1 cellular context compared by ENCODE assay signal in the genomic region with DNA sequence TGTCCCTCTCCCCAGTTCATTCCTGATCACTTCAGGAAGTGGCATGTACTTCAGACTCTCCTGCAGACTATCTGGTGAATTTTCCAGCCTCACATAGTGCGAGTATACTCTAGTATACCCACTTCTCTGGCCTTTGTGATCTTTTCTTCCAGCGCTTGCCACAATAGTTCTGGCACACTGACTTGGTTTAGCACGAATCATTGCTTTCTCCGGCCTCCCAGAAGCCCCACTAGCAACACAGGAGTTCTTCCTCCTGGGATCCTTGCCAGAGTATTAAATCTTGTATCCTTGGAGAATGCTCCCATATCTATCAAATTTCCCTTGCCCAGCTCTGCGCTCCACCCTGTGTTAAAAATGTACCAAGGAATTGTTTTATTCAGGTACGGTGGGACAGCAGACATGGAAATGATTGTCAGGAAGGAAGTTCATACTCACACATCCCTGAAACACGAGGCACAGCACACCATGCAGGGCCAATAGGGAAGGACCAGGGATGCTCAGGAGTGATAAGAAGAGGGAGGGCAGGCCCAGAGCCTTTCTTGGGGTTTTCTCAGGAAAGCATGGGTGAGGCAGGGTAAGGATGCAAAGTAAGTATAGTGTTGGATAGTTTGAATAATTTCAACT.
TF ChIP-seq lines count a peak whose summit lies in the region.

No MANE protein-coding gene starts in this region.

TF ChIP-seq in GM23338, 12 proteins besides CTCF, POLR2A, EP300 and RAD21 (continued from another document):
- TF ChIP-seq, protein P1, sequence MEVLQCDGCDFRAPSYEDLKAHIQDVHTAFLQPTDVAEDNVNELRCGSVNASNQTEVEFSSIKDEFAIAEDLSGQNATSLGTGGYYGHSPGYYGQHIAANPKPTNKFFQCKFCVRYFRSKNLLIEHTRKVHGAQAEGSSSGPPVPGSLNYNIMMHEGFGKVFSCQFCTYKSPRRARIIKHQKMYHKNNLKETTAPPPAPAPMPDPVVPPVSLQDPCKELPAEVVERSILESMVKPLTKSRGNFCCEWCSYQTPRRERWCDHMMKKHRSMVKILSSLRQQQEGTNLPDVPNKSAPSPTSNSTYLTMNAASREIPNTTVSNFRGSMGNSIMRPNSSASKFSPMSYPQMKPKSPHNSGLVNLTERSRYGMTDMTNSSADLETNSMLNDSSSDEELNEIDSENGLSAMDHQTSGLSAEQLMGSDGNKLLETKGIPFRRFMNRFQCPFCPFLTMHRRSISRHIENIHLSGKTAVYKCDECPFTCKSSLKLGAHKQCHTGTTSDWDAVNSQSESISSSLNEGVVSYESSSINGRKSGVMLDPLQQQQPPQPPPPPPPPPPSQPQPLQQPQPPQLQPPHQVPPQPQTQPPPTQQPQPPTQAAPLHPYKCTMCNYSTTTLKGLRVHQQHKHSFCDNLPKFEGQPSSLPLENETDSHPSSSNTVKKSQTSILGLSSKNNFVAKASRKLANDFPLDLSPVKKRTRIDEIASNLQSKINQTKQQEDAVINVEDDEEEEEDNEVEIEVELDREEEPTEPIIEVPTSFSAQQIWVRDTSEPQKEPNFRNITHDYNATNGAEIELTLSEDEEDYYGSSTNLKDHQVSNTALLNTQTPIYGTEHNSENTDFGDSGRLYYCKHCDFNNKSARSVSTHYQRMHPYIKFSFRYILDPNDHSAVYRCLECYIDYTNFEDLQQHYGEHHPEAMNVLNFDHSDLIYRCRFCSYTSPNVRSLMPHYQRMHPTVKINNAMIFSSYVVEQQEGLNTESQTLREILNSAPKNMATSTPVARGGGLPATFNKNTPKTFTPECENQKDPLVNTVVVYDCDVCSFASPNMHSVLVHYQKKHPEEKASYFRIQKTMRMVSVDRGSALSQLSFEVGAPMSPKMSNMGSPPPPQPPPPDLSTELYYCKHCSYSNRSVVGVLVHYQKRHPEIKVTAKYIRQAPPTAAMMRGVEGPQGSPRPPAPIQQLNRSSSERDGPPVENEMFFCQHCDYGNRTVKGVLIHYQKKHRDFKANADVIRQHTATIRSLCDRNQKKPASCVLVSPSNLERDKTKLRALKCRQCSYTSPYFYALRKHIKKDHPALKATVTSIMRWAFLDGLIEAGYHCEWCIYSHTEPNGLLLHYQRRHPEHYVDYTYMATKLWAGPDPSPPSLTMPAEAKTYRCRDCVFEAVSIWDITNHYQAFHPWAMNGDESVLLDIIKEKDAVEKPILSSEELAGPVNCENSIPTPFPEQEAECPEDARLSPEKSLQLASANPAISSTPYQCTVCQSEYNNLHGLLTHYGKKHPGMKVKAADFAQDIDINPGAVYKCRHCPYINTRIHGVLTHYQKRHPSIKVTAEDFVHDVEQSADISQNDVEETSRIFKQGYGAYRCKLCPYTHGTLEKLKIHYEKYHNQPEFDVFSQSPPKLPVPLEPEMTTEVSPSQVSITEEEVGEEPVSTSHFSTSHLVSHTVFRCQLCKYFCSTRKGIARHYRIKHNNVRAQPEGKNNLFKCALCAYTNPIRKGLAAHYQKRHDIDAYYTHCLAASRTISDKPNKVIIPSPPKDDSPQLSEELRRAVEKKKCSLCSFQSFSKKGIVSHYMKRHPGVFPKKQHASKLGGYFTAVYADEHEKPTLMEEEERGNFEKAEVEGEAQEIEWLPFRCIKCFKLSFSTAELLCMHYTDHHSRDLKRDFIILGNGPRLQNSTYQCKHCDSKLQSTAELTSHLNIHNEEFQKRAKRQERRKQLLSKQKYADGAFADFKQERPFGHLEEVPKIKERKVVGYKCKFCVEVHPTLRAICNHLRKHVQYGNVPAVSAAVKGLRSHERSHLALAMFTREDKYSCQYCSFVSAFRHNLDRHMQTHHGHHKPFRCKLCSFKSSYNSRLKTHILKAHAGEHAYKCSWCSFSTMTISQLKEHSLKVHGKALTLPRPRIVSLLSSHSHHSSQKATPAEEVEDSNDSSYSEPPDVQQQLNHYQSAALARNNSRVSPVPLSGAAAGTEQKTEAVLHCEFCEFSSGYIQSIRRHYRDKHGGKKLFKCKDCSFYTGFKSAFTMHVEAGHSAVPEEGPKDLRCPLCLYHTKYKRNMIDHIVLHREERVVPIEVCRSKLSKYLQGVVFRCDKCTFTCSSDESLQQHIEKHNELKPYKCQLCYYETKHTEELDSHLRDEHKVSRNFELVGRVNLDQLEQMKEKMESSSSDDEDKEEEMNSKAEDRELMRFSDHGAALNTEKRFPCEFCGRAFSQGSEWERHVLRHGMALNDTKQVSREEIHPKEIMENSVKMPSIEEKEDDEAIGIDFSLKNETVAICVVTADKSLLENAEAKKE (CRISPR knock-in tag; IDR thresholded peaks at IDR 0.05) = no peak
- TF ChIP-seq EZH2 (IDR thresholded peaks at IDR 0.05; ENCODE audit: low read depth, unreplicated experiment) (no peak), NANOG (IDR thresholded peaks at IDR 0.05; ENCODE audit: borderline replicate concordance) (no peak), POLR2AphosphoS5 (IDR thresholded peaks at IDR 0.05; ENCODE audit: low read depth) (no peak), JUNB (IDR thresholded peaks at IDR 0.05; ENCODE audit: unreplicated experiment) (no peak), STAT1 (IDR thresholded peaks at IDR 0.05; ENCODE audit: unreplicated experiment) (no peak), CREB1 (CRISPR knock-in tag; IDR thresholded peaks at IDR 0.05; ENCODE audit: low read depth) (no peak), EZH2phosphoT487 (IDR thresholded peaks at IDR 0.05; ENCODE audit: unreplicated experiment) (no peak), ZNF114 (CRISPR knock-in tag; IDR thresholded peaks at IDR 0.05) (no peak)
- TF ChIP-seq, protein P2, sequence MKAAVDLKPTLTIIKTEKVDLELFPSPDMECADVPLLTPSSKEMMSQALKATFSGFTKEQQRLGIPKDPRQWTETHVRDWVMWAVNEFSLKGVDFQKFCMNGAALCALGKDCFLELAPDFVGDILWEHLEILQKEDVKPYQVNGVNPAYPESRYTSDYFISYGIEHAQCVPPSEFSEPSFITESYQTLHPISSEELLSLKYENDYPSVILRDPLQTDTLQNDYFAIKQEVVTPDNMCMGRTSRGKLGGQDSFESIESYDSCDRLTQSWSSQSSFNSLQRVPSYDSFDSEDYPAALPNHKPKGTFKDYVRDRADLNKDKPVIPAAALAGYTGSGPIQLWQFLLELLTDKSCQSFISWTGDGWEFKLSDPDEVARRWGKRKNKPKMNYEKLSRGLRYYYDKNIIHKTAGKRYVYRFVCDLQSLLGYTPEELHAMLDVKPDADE (IDR thresholded peaks at IDR 0.05) = no peak
- TF ChIP-seq, protein P3, sequence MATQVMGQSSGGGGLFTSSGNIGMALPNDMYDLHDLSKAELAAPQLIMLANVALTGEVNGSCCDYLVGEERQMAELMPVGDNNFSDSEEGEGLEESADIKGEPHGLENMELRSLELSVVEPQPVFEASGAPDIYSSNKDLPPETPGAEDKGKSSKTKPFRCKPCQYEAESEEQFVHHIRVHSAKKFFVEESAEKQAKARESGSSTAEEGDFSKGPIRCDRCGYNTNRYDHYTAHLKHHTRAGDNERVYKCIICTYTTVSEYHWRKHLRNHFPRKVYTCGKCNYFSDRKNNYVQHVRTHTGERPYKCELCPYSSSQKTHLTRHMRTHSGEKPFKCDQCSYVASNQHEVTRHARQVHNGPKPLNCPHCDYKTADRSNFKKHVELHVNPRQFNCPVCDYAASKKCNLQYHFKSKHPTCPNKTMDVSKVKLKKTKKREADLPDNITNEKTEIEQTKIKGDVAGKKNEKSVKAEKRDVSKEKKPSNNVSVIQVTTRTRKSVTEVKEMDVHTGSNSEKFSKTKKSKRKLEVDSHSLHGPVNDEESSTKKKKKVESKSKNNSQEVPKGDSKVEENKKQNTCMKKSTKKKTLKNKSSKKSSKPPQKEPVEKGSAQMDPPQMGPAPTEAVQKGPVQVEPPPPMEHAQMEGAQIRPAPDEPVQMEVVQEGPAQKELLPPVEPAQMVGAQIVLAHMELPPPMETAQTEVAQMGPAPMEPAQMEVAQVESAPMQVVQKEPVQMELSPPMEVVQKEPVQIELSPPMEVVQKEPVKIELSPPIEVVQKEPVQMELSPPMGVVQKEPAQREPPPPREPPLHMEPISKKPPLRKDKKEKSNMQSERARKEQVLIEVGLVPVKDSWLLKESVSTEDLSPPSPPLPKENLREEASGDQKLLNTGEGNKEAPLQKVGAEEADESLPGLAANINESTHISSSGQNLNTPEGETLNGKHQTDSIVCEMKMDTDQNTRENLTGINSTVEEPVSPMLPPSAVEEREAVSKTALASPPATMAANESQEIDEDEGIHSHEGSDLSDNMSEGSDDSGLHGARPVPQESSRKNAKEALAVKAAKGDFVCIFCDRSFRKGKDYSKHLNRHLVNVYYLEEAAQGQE (IDR thresholded peaks at IDR 0.05; ENCODE audit: unreplicated experiment) = no peak
